ENCODE assay signal across 17 cellular contexts in the genomic region with DNA sequence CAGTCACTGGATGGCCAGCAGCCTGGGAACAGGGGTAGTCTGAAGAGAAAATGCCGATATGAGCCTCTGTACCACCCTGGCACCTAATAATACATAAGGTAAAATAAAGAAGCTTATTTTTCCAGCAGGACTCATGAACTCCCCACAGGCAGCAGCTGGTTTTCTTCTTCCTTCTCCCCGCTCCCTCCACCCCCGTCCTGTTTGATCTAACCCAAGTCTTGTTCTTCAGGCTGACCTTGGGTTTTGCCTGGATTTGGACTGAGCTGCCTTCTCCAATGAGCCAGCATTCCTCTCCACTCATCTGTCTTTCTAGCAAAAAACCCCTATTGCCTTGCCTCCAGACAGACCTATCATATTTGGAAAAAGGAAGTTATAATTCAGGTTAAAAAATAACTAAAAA.
DNase-seq lines count a peak whose midpoint lies in the region; ATAC-seq and TF ChIP-seq lines count a peak whose summit lies in the region.
"Had no signal": no experiment of that assay in that cellular context is flagged by ENCODE, and none has a peak within 500 bp of the region (broad histone marks: within the 10 kb centered on the region; RNA-seq: fewer than 3 reads in every experiment).

No MANE protein-coding gene starts in this region.

- H3K27me3 ChIP-seq in adrenal gland (no peaks in the 10 kb centered on the region), hepatocyte (no peaks in the 10 kb centered on the region), testis (no peaks in the 10 kb centered on the region)
- H3K27me3 ChIP-seq: BLaER1 had no signal

- no peaks in the 10 kb centered on the region for H3K36me3 ChIP-seq in adrenal gland (replicated peaks in 1 of 2)
- H3K36me3 ChIP-seq in hepatocyte (replicated peaks; ENCODE audit: insufficient read depth, low read depth) = no peaks in the 10 kb centered on the region
- no peaks in the 10 kb centered on the region for H3K36me3 ChIP-seq in testis (ENCODE audit: low read depth, missing control alignments)
- H3K36me3 ChIP-seq: BLaER1 had no signal

- H3K9me3 ChIP-seq in adrenal gland (replicated peaks in 1 of 3) (no peaks in the 10 kb centered on the region), hepatocyte (ENCODE audit: low read depth) (no peaks in the 10 kb centered on the region), testis (no peaks in the 10 kb centered on the region)
- H3K9me3 ChIP-seq: BLaER1 had no signal

- H3K27ac ChIP-seq in adrenal gland = peak overlapping the region in 3 of 5 donors; percentile 21 to 80 (median 72)
- H3K27ac ChIP-seq in hepatocyte = peak overlapping the region; percentile 69
- peak overlapping the region; percentile 34 to 77 for H3K27ac ChIP-seq in testis
- H3K27ac ChIP-seq: BLaER1 had no signal

- no peak overlapping the region for H2AFZ ChIP-seq in hepatocyte

- no peak for ATAC-seq in natural killer cell
- ATAC-seq: Panc1, Right ventricle myocardium inferior had no signal

- TF ChIP-seq CTCF in adrenal gland (IDR thresholded peaks at IDR 0.05) (no peak), hepatocyte (IDR thresholded peaks at IDR 0.05; ENCODE audit: poor library complexity) (no peak), neural crest cell (conservative IDR thresholded peaks at IDR 0.05) (no peak), testis (IDR thresholded peaks at IDR 0.05) (no peak), natural killer cell (IDR thresholded peaks at IDR 0.05) (no peak)

- H3K4me2 ChIP-seq in hepatocyte = no peak overlapping the region
- H3K4me2 ChIP-seq: BLaER1 had no signal

- H3K27me3 Mint-ChIP-seq in neural crest cell (ENCODE audit: low read depth) = no peaks in the 10 kb centered on the region
- H3K27me3 Mint-ChIP-seq in natural killer cell (ENCODE audit: low read depth in 2 of 2) = no peaks in the 10 kb centered on the region

- DNase-seq in adrenal gland (peak in 4 of 7 donors; percentile 14 to 25 (median 20)), hepatocyte (ENCODE audit: low spot score) (no peak), neural crest cell (ENCODE audit: low read depth, low spot score) (no peak), testis (peak; percentile 64), AML-193 (lab: John Stamatoyannopoulos, UW) (no peak), NOMO-1 (lab: John Stamatoyannopoulos, UW; ENCODE audit: unreplicated experiment in 2 of 2) (no peak), natural killer cell (no peak)
- no peak for DNase-seq in activated CD8-positive, alpha-beta memory T cell treated with anti-CD3 and anti-CD28 coated beads for 24 hours
- DNase-seq: CD8-positive, alpha-beta memory T cell; H7; Karpas-422; NCI-H187 treated with DMSO at 0.1 percent for 48 hours; NCI-H2171; NCI-H82 had no signal

- no peak for TF ChIP-seq POLR2A in adrenal gland (IDR thresholded peaks at IDR 0.05)
- no peak for TF ChIP-seq POLR2A in testis (IDR thresholded peaks at IDR 0.05)

- intact Hi-C loops in adrenal gland (cut with DNase I) (no loop called here), testis (cut with DNase I; ENCODE audit: low total_unique reads) (no loop called here), natural killer cell (cut with micrococcal nuclease) (no loop called here)

- H3K9me3 Mint-ChIP-seq in neural crest cell (no peaks in the 10 kb centered on the region), natural killer cell (no peaks in the 10 kb centered on the region)

- peak overlapping the region; percentile 10 for H3K27ac Mint-ChIP-seq in neural crest cell (ENCODE audit: unreplicated experiment)
- no peak overlapping the region for H3K27ac Mint-ChIP-seq in natural killer cell
- H3K27ac Mint-ChIP-seq: CD8-positive, alpha-beta memory T cell had no signal

- no peak overlapping the region for H3K4me3 ChIP-seq in adrenal gland
- H3K4me3 ChIP-seq in hepatocyte = no peak overlapping the region
- no peak overlapping the region for H3K4me3 ChIP-seq in testis
- H3K4me3 ChIP-seq: BLaER1 had no signal

- H3K36me3 Mint-ChIP-seq in neural crest cell (ENCODE audit: low read depth) (no peaks in the 10 kb centered on the region), natural killer cell (no peaks in the 10 kb centered on the region)
- H3K36me3 Mint-ChIP-seq: CD8-positive, alpha-beta memory T cell had no signal

- H3K79me2 ChIP-seq in hepatocyte = no peaks in the 10 kb centered on the region

- H3K4me1 Mint-ChIP-seq in neural crest cell (peaks cover 53% of the 10 kb centered on the region), natural killer cell (no peaks in the 10 kb centered on the region)
- H3K4me1 Mint-ChIP-seq: CD8-positive, alpha-beta memory T cell had no signal

- no peaks in the 10 kb centered on the region for H4K20me1 ChIP-seq in hepatocyte (ENCODE audit: insufficient read depth, poor library complexity, severe bottlenecking)
- H4K20me1 ChIP-seq: BLaER1 had no signal

- H3K4me1 ChIP-seq in adrenal gland (replicated peaks in 1 of 2) = peaks cover 0 to 12% of the 10 kb centered on the region in 2 donors
- peaks cover 36% of the 10 kb centered on the region for H3K4me1 ChIP-seq in hepatocyte (ENCODE audit: insufficient read depth)
- peaks cover 28% of the 10 kb centered on the region for H3K4me1 ChIP-seq in testis

- no peak overlapping the region for H3K4me3 Mint-ChIP-seq in neural crest cell
- H3K4me3 Mint-ChIP-seq in natural killer cell = no peak overlapping the region
- H3K4me3 Mint-ChIP-seq: CD8-positive, alpha-beta memory T cell had no signal

- 55 to 70% (median 62%) methylated on average over 3 of the region's 3 CpGs for WGBS in adrenal gland, 4 donors
- 75% methylated on average over 3 of the region's 3 CpGs for WGBS in hepatocyte (ENCODE audit: low lambda C conversion rate, missing lambda C conversion rate)
- WGBS in testis, 2 donors = 48 to 51% methylated on average over 3 of the region's 3 CpGs

- H3K9me2 ChIP-seq in hepatocyte (replicated peaks; ENCODE audit: insufficient read depth) = no peaks in the 10 kb centered on the region

Comparison
In these comparisons a context has a peak if more than half of its experiments do, and no peak if none do; other contexts are left out.
1. DNase-seq: peak in adrenal gland (4 of 7) and testis (single experiment); none in hepatocyte (single experiment), neural crest cell (single experiment), AML-193 (0 of 2), NOMO-1 (0 of 2), natural killer cell (single experiment) and activated CD8-positive, alpha-beta memory T cell treated with anti-CD3 and anti-CD28 coated beads for 24 hours (single experiment).
2. Peak in every context shown above with its lines, with median percentiles within 50 percentile points of each other: H3K27ac ChIP-seq.